ENCODE assay signal across 10 cellular contexts in genomic region chr22:45413013-45413367, GRCh38. TPM values are rescaled to one million over a fixed set of nuclear protein-coding genes. Genes with fewer than 3 reads are reported as not detected.
DNase-seq lines count a peak whose midpoint lies in the region; ATAC-seq and TF ChIP-seq lines count a peak whose summit lies in the region.
"Had no signal": no experiment of that assay in that cellular context is flagged by ENCODE, and none has a peak within 500 bp of the region (broad histone marks: within the 10 kb centered on the region; RNA-seq: fewer than 3 reads in every experiment).

No MANE protein-coding gene starts in this region.

- no peaks in the 10 kb centered on the region for H4K20me1 ChIP-seq in KMS-11 (ENCODE audit: insufficient read depth)

- no peak for ATAC-seq in GM21447 (IDR thresholded peaks at IDR 0.05; ENCODE audit: unreplicated experiment)
- no peak for ATAC-seq in left colon
- no peak for ATAC-seq in HG02588 (IDR thresholded peaks at IDR 0.05; ENCODE audit: unreplicated experiment)

- H3K36me3 ChIP-seq in A673 (ENCODE audit: insufficient read depth, low read length, poor library complexity, severe bottlenecking), result peaks cover 4% of the 10 kb centered on the region
- H3K36me3 ChIP-seq in KMS-11 (ENCODE audit: insufficient read depth), result no peaks in the 10 kb centered on the region
- no peaks in the 10 kb centered on the region for H3K36me3 ChIP-seq in neuronal stem cell (replicated peaks in 1 of 2; ENCODE audit: control insufficient read depth in 2 of 2, insufficient read depth in 2 of 2, low read length in 2 of 2)

- H3K18ac ChIP-seq in neuronal stem cell (ENCODE audit: low read length), result peak overlapping the region; percentile 96

- no peak overlapping the region for H4K8ac ChIP-seq in neuronal stem cell (ENCODE audit: low read depth, low read length)

- intact Hi-C loops in A673 (cut with micrococcal nuclease; ENCODE audit: unreplicated experiment) (no loop called here), left colon (cut with DNase I, micrococcal nuclease) (no loop called here)
- intact Hi-C loops in dendritic cell treated with granulocyte-macrophage colony-stimulating factor and Interleukin-4, amounts not matched to agents 40 ng/mL and 50 ng/mL, for 4 days (cut with micrococcal nuclease), result loop anchor here (1.0 kb wide), 1 partner anchor 22 kb away; no protein-coding TSS in a partner anchor

- peaks cover 14% of the 10 kb centered on the region for H3K4me1 Mint-ChIP-seq in dendritic cell treated with granulocyte-macrophage colony-stimulating factor and Interleukin-4, amounts not matched to agents 40 ng/mL and 50 ng/mL, for 4 days (ENCODE audit: low read depth)

- no TSS peak for BruUV-seq in A673 (replicated peaks; lab: Mats Ljungman, UMichigan)

- H2BK5ac ChIP-seq in neuronal stem cell (ENCODE audit: low read length), result peak overlapping the region; percentile 39

- no peaks in the 10 kb centered on the region for H3K36me3 Mint-ChIP-seq in dendritic cell treated with granulocyte-macrophage colony-stimulating factor and Interleukin-4, amounts not matched to agents 40 ng/mL and 50 ng/mL, for 4 days (ENCODE audit: low read depth)

- no peaks in the 10 kb centered on the region for H3K4me1 ChIP-seq in A673 (ENCODE audit: insufficient read depth, low read length, poor library complexity, severe bottlenecking)
- no peaks in the 10 kb centered on the region for H3K4me1 ChIP-seq in KMS-11 (ENCODE audit: low read depth, poor library complexity, severe bottlenecking)
- H3K4me1 ChIP-seq in neuronal stem cell (ENCODE audit: control insufficient read depth in 2 of 2, insufficient read depth in 1 of 2, low read depth in 1 of 2, low read length in 2 of 2), result peaks cover 0 to 5% of the 10 kb centered on the region in 2 donors

- H3K4me3 ChIP-seq in A673 (ENCODE audit: low read depth, low read length, poor library complexity, severe bottlenecking), result no peak overlapping the region
- H3K4me3 ChIP-seq in KMS-11 (IDR thresholded peaks at IDR 0.05; ENCODE audit: insufficient read depth, low read depth, low read length), result no peak overlapping the region
- no peak overlapping the region for H3K4me3 ChIP-seq in neuronal stem cell (ENCODE audit: low read length in 2 of 2)
- H3K4me3 ChIP-seq: mucosa of descending colon had no signal

- H3K27ac ChIP-seq in A673 (ENCODE audit: low read depth, low read length, poor library complexity, severe bottlenecking), result peak overlapping the region; percentile 71
- H3K27ac ChIP-seq in KMS-11, result no peak overlapping the region
- no peak overlapping the region for H3K27ac ChIP-seq in neuronal stem cell (replicated peaks; ENCODE audit: low read length)

- peak overlapping the region; percentile 68 for H3K4me3 Mint-ChIP-seq in dendritic cell treated with granulocyte-macrophage colony-stimulating factor and Interleukin-4, amounts not matched to agents 40 ng/mL and 50 ng/mL, for 4 days

- H2BK15ac ChIP-seq in neuronal stem cell (ENCODE audit: low read length), result peak overlapping the region; percentile 91

- no peak overlapping the region for H3K14ac ChIP-seq in neuronal stem cell (ENCODE audit: low read length)

- H2BK120ac ChIP-seq in neuronal stem cell (ENCODE audit: low read depth, low read length), result peak overlapping the region; percentile 30

- H3K79me2 ChIP-seq in KMS-11 (ENCODE audit: insufficient read depth, low read depth), result no peaks in the 10 kb centered on the region

- H3K27me3 ChIP-seq in A673 (replicated peaks; ENCODE audit: insufficient read depth, low read depth, low read length, poor library complexity), result no peaks in the 10 kb centered on the region
- H3K27me3 ChIP-seq in KMS-11 (ENCODE audit: insufficient read depth, low read depth), result peaks cover 2% of the 10 kb centered on the region; the same call in 1 of the 2 replicates
- H3K27me3 ChIP-seq in neuronal stem cell (ENCODE audit: control insufficient read depth in 3 of 3, insufficient read depth in 3 of 3, low read depth in 1 of 3, low read length in 3 of 3), result peaks cover 0 to 24% (median 15%) of the 10 kb centered on the region in 3 experiments

- WGBS in neuronal stem cell (ENCODE audit: extremely low coverage in 2 of 2, insufficient read length in 2 of 2, insufficient replicate concordance in 1 of 2), 2 donors, result no CpG with 5 or more reads among the region's 27 CpGs

- DNase-seq in A673 (ENCODE audit: low spot score) (no peak), neuronal stem cell (ENCODE audit: low spot score) (no peak), activated gamma-delta T cell treated with Interleukin-2 at 50 U/mL for 16 hours (no peak), left colon (no peak)

- no peaks in the 10 kb centered on the region for H3K79me1 ChIP-seq in neuronal stem cell (ENCODE audit: low read depth, low read length)

- H2BK12ac ChIP-seq in neuronal stem cell (ENCODE audit: low read length), result peak overlapping the region; percentile 18

- H3K4ac ChIP-seq in neuronal stem cell (ENCODE audit: low read length), result peak overlapping the region; percentile 87

- peak overlapping the region; percentile 3 for H4K91ac ChIP-seq in neuronal stem cell (ENCODE audit: low read depth, low read length, poor library complexity)

- H3K9ac ChIP-seq in KMS-11, result peak overlapping the region; percentile 75; the same call in 1 of the 2 replicates
- no peak overlapping the region for H3K9ac ChIP-seq in neuronal stem cell (ENCODE audit: low read depth, low read length, poor library complexity)

- H3K4me2 ChIP-seq in KMS-11, result no peak overlapping the region
- no peak overlapping the region for H3K4me2 ChIP-seq in neuronal stem cell (ENCODE audit: insufficient read depth, low read length, poor library complexity, severe bottlenecking)

- H2AFZ ChIP-seq in KMS-11 (ENCODE audit: low read depth), result no peak overlapping the region; the same call in 1 of the 2 replicates
- peak overlapping the region; percentile 84 for H2AFZ ChIP-seq in neuronal stem cell (ENCODE audit: low read length)

- peaks cover 7% of the 10 kb centered on the region for H3K27me3 Mint-ChIP-seq in dendritic cell treated with granulocyte-macrophage colony-stimulating factor and Interleukin-4, amounts not matched to agents 40 ng/mL and 50 ng/mL, for 4 days

- peak overlapping the region; percentile 96 for H2AK5ac ChIP-seq in neuronal stem cell (ENCODE audit: low read depth, low read length)

- H3K23ac ChIP-seq in neuronal stem cell (ENCODE audit: low read depth, low read length, poor library complexity), result no peak overlapping the region

- H3K9me3 ChIP-seq in A673 (ENCODE audit: low read depth, low read length, poor library complexity, severe bottlenecking) (no peaks in the 10 kb centered on the region), neuronal stem cell (replicated peaks in 1 of 2; ENCODE audit: control insufficient read depth in 2 of 2, insufficient read depth in 1 of 2, low read depth in 1 of 2, low read length in 2 of 2) (peaks cover 6 to 7% of the 10 kb centered on the region in 2 donors)
- H3K9me3 ChIP-seq: mucosa of descending colon had no signal

- POLR2A ChIA-PET in A673 (lab: Charles Lee; ENCODE audit: low non-redundant PET), result interaction anchor here (0.6 kb wide), 1 partner anchor 407 kb away, joined by 4 read pairs; no protein-coding TSS in a partner anchor

- peaks cover 2% of the 10 kb centered on the region for H3K9me3 Mint-ChIP-seq in dendritic cell treated with granulocyte-macrophage colony-stimulating factor and Interleukin-4, amounts not matched to agents 40 ng/mL and 50 ng/mL, for 4 days
- H3K9me3 Mint-ChIP-seq: HFFc6 had no signal

- TF ChIP-seq CTCF in A673 (conservative IDR thresholded peaks at IDR 0.05; ENCODE audit: low read depth, low read length) (no peak), KMS-11 (conservative IDR thresholded peaks at IDR 0.05; ENCODE audit: low read depth, low read length) (no peak)

- no peak overlapping the region for H3K27ac Mint-ChIP-seq in dendritic cell treated with granulocyte-macrophage colony-stimulating factor and Interleukin-4, amounts not matched to agents 40 ng/mL and 50 ng/mL, for 4 days

- CTCF ChIA-PET in A673 (lab: Charles Lee), result no interaction called here

RNA-seq across cellular contexts. Expression of gene SMC1B, which starts 0.4 kb away (rescaled TPM):
- total RNA-seq in A673 (2021), result not detected in 2 replicates
- polyA plus RNA-seq in neuronal stem cell (2013, experiment 1 of 2), result 0.04 TPM
- 0.06 TPM for polyA plus RNA-seq in neuronal stem cell (2013, experiment 2 of 2)
- total RNA-seq in left colon, result not detected
- total RNA-seq: mucosa of descending colon had no signal

RNA-seq across cellular contexts. Expression of gene RIBC2, which starts 0.5 kb away (rescaled TPM):
- 13.2 and 14.9 TPM in 2 replicates for total RNA-seq in A673 (2021)
- polyA plus RNA-seq in neuronal stem cell (2013, experiment 1 of 2), result 1.2 TPM
- 1.5 TPM for polyA plus RNA-seq in neuronal stem cell (2013, experiment 2 of 2)
- 1 to 10 TPM in 1 of 2 donors, under 1 TPM in 1; 0.84 to 1.2 TPM for total RNA-seq in left colon
